In genomic region chr14:73747386-73748211, GRCh38 we compare ENCODE assay signal across 11 cellular contexts. TPM values are rescaled to one million over a fixed set of nuclear protein-coding genes. Genes with fewer than 3 reads are reported as not detected.
DNase-seq lines count a peak whose midpoint lies in the region; ATAC-seq and TF ChIP-seq lines count a peak whose summit lies in the region.
"Had no signal": no experiment of that assay in that cellular context is flagged by ENCODE, and none has a peak within 500 bp of the region (broad histone marks: within the 10 kb centered on the region; RNA-seq: fewer than 3 reads in every experiment).

No MANE protein-coding gene starts in this region.

- H3K9me3 ChIP-seq in muscle layer of colon (ENCODE audit: low read length) (no peaks in the 10 kb centered on the region), uterus (no peaks in the 10 kb centered on the region)
- H3K9me3 ChIP-seq: SK-N-SH had no signal

- peaks cover 11% of the 10 kb centered on the region for H3K36me3 Mint-ChIP-seq in activated naive CD8-positive, alpha-beta T cell treated with anti-CD3 and anti-CD28 coated beads, Interleukin-2, amount 10 ng/mL, durations not matched to agents 7 days and 5 days
- H3K36me3 Mint-ChIP-seq in Calu3 (ENCODE audit: insufficient read depth, unreplicated experiment) = peaks cover 13% of the 10 kb centered on the region

- DNase-seq in stimulated activated CD4-positive, alpha-beta T cell treated with anti-CD3 and anti-CD28 coated beads, Interleukin-4, amount 100 ng/mL, for 24 hours = peak; percentile 6
- DNase-seq in stimulated activated CD4-positive, alpha-beta T cell treated with anti-CD3 and anti-CD28 coated beads, Interleukin-4, amount 100 ng/mL, for 1 hour = no peak
- DNase-seq in activated naive CD8-positive, alpha-beta T cell treated with anti-CD3 and anti-CD28 coated beads, Interleukin-2, amount 10 ng/mL, durations not matched to agents 7 days and 5 days = no peak
- DNase-seq in uterus = no peak
- no peak for DNase-seq in Calu3
- DNase-seq in DMS79 treated with DMSO at 0.1 percent for 48 hours (lab: John Stamatoyannopoulos, UW) = no peak
- no peak for DNase-seq in middle frontal gyrus (ENCODE audit: extremely low spot score, low spot score)
- DNase-seq: GM23248, NCI-H187 treated with DMSO at 0.1 percent for 48 hours, SK-N-SH had no signal

- H3K4me3 Mint-ChIP-seq in activated naive CD8-positive, alpha-beta T cell treated with anti-CD3 and anti-CD28 coated beads, Interleukin-2, amount 10 ng/mL, durations not matched to agents 7 days and 5 days = peak overlapping the region; percentile 41
- no peak overlapping the region for H3K4me3 Mint-ChIP-seq in Calu3 (ENCODE audit: low read depth, unreplicated experiment)

- TF ChIP-seq CTCF in uterus (IDR thresholded peaks at IDR 0.05) (no peak), Calu3 (IDR thresholded peaks at IDR 0.05; ENCODE audit: unreplicated experiment) (no peak)

- ATAC-seq in activated naive CD8-positive, alpha-beta T cell treated with anti-CD3 and anti-CD28 coated beads, Interleukin-2, amount 10 ng/mL, durations not matched to agents 7 days and 5 days (ENCODE audit: low read depth) = no peak

- peak overlapping the region; percentile 80 for H3K27ac Mint-ChIP-seq in activated naive CD8-positive, alpha-beta T cell treated with anti-CD3 and anti-CD28 coated beads, Interleukin-2, amount 10 ng/mL, durations not matched to agents 7 days and 5 days
- no peak overlapping the region for H3K27ac Mint-ChIP-seq in Calu3 (ENCODE audit: unreplicated experiment)

- H3K9ac ChIP-seq in muscle layer of colon (ENCODE audit: low read length) = peak overlapping the region; percentile 9
- H3K9ac ChIP-seq: GM23248, SK-N-SH had no signal

- H3K27me3 Mint-ChIP-seq in activated naive CD8-positive, alpha-beta T cell treated with anti-CD3 and anti-CD28 coated beads, Interleukin-2, amount 10 ng/mL, durations not matched to agents 7 days and 5 days = no peaks in the 10 kb centered on the region
- H3K27me3 Mint-ChIP-seq in Calu3 (ENCODE audit: unreplicated experiment) = no peaks in the 10 kb centered on the region

- H3K27me3 ChIP-seq in muscle layer of colon (ENCODE audit: control insufficient read depth in 1 of 2, insufficient read depth in 2 of 2, low read length in 2 of 2) (no peaks in the 10 kb centered on the region), uterus (no peaks in the 10 kb centered on the region)

- no TSS peak for BruUV-seq in Calu3 (replicated peaks; lab: Mats Ljungman, UMichigan)

- CTCF ChIA-PET in Calu3 (lab: Charles Lee) = interaction anchor here (1.0 kb wide), 1 partner anchor 39 kb away, joined by 3 read pairs; no protein-coding TSS in a partner anchor

- peaks cover 90% of the 10 kb centered on the region for H3K4me1 Mint-ChIP-seq in activated naive CD8-positive, alpha-beta T cell treated with anti-CD3 and anti-CD28 coated beads, Interleukin-2, amount 10 ng/mL, durations not matched to agents 7 days and 5 days
- H3K4me1 Mint-ChIP-seq in Calu3 (ENCODE audit: low read depth, unreplicated experiment) = peaks cover 72% of the 10 kb centered on the region

- no peaks in the 10 kb centered on the region for H3K36me3 ChIP-seq in muscle layer of colon (ENCODE audit: insufficient read depth, low read length)
- H3K36me3 ChIP-seq in uterus = no peaks in the 10 kb centered on the region

- H3K4me3 ChIP-seq in muscle layer of colon (ENCODE audit: low read depth in 1 of 2, low read length in 2 of 2) (peak overlapping the region in 1 of 2 donors; percentile 28), uterus (no peak overlapping the region)
- H3K4me3 ChIP-seq: GM23248 had no signal

- no peak for TF ChIP-seq POLR2A in uterus (IDR thresholded peaks at IDR 0.05)

- H3K9me3 Mint-ChIP-seq in activated naive CD8-positive, alpha-beta T cell treated with anti-CD3 and anti-CD28 coated beads, Interleukin-2, amount 10 ng/mL, durations not matched to agents 7 days and 5 days = no peaks in the 10 kb centered on the region
- no peaks in the 10 kb centered on the region for H3K9me3 Mint-ChIP-seq in Calu3 (ENCODE audit: low read depth, unreplicated experiment)

- H3K4me1 ChIP-seq in muscle layer of colon (ENCODE audit: insufficient read depth, low read length) (peaks cover 98% of the 10 kb centered on the region), uterus (peaks cover 49 to 60% of the 10 kb centered on the region in 2 donors)

- intact Hi-C loops in uterus (cut with DNase I; ENCODE audit: low total_unique reads) = no loop called here
- intact Hi-C loops in Calu3 (cut with micrococcal nuclease; ENCODE audit: unreplicated experiment) = no loop called here

- POLR2A ChIA-PET in activated naive CD8-positive, alpha-beta T cell treated with anti-CD3 and anti-CD28 coated beads, Interleukin-2, amount 10 ng/mL, durations not matched to agents 7 days and 5 days (lab: Charles Lee) = interaction anchor here (1.1 to 10.1 kb wide), 3 partner anchors 8 to 39 kb away, joined by 5 to 286 read pairs (median 78); a partner anchor contains a TSS

- peak overlapping the region; percentile 54 for H3K27ac ChIP-seq in muscle layer of colon (ENCODE audit: low read depth, low read length)
- H3K27ac ChIP-seq in uterus = peak overlapping the region; percentile 89 to 92
- H3K27ac ChIP-seq: GM23248 had no signal

RNA-seq across cellular contexts. Expression of gene PNMA1, which starts 33.4 kb away (rescaled TPM):
- 10 to 100 TPM; 32.1 to 34.9 TPM for total RNA-seq in activated naive CD8-positive, alpha-beta T cell treated with anti-CD3 and anti-CD28 coated beads, Interleukin-2, amount 10 ng/mL, durations not matched to agents 7 days and 5 days
- total RNA-seq in uterus (10 to 100 TPM; 12.6 to 58.0 (median 39.4) TPM), Calu3 (2022) (37.2 and 37.9 TPM in 2 replicates)
